Comparison of ENCODE assay signal across 8 cellular contexts in genomic region chr10:103193820-103194529, GRCh38. TPM values are rescaled to one million over a fixed set of nuclear protein-coding genes. Genes with fewer than 3 reads are reported as not detected.
DNase-seq lines count a peak whose midpoint lies in the region; ATAC-seq and TF ChIP-seq lines count a peak whose summit lies in the region.

No MANE protein-coding gene starts in this region.

- H3K36me3 Mint-ChIP-seq in naive B cell = no peaks in the 10 kb centered on the region

- no peaks in the 10 kb centered on the region for H3K9me3 Mint-ChIP-seq in naive B cell

- peak overlapping the region; percentile 84 to 98 (median 94) for H3K27ac Mint-ChIP-seq in naive B cell

- ATAC-seq in naive B cell (ENCODE audit: low read depth in 2 of 2) (no peak), left lobe of liver (no peak), mucosa of descending colon (no peak)

- H3K4me1 Mint-ChIP-seq in naive B cell = peaks cover 30 to 38% (median 37%) of the 10 kb centered on the region in 3 donors

- in situ Hi-C loops in G401 (cut with HindIII; ENCODE audit: low sequenced_read_pairs) = no loop called here

- H4K20me1 ChIP-seq in KMS-11 (ENCODE audit: insufficient read depth) = no peaks in the 10 kb centered on the region

- no peak for TF ChIP-seq CTCF in KMS-11 (conservative IDR thresholded peaks at IDR 0.05; ENCODE audit: low read depth, low read length)
- TF ChIP-seq CTCF in breast epithelium (IDR thresholded peaks at IDR 0.05) = no peak
- no peak for TF ChIP-seq CTCF in mucosa of descending colon (IDR thresholded peaks at IDR 0.05)

- H3K4me3 Mint-ChIP-seq in naive B cell = peak overlapping the region; percentile 78 to 100 (median 94)

- peaks cover 28% of the 10 kb centered on the region for H3K4me1 ChIP-seq in KMS-11 (ENCODE audit: low read depth, poor library complexity, severe bottlenecking)
- peaks cover 0 to 12% of the 10 kb centered on the region in 2 donors for H3K4me1 ChIP-seq in breast epithelium
- H3K4me1 ChIP-seq in mucosa of descending colon (ENCODE audit: low read depth) = peaks cover 20% of the 10 kb centered on the region

- no peak overlapping the region for H3K9ac ChIP-seq in KMS-11

- H3K27me3 ChIP-seq in KMS-11 (ENCODE audit: insufficient read depth, low read depth) (no peaks in the 10 kb centered on the region), breast epithelium (no peaks in the 10 kb centered on the region)

- H3K36me3 ChIP-seq in KMS-11 (ENCODE audit: insufficient read depth) (no peaks in the 10 kb centered on the region), breast epithelium (no peaks in the 10 kb centered on the region), mucosa of descending colon (ENCODE audit: low read depth) (no peaks in the 10 kb centered on the region)

- DNase-seq in G401 (ENCODE audit: low spot score) = peak; percentile 40
- DNase-seq in breast epithelium (ENCODE audit: low spot score in 2 of 2) = no peak
- no peak for DNase-seq in naive B cell
- no peak for DNase-seq in NCI-H187 (lab: John Stamatoyannopoulos, UW)
- DNase-seq in left lobe of liver (ENCODE audit: low spot score) = no peak
- no peak for DNase-seq in mucosa of descending colon
- DNase-seq in HuH-7 (ENCODE audit: low spot score) = no peak

- no peaks in the 10 kb centered on the region for H3K9me3 ChIP-seq in breast epithelium
- H3K9me3 ChIP-seq in mucosa of descending colon = no peaks in the 10 kb centered on the region

- H3K4me3 ChIP-seq in KMS-11 (IDR thresholded peaks at IDR 0.05; ENCODE audit: insufficient read depth, low read depth, low read length) (no peak overlapping the region), breast epithelium (peak overlapping the region in 2 of 3 donors; percentile 87 to 99), mucosa of descending colon (no peak overlapping the region)

- no peak for TF ChIP-seq POLR2A in breast epithelium (IDR thresholded peaks at IDR 0.05)

- H3K79me2 ChIP-seq in KMS-11 (ENCODE audit: insufficient read depth, low read depth) = peaks cover 36% of the 10 kb centered on the region

- H3K27me3 Mint-ChIP-seq in naive B cell = no peaks in the 10 kb centered on the region

- no peak overlapping the region for H3K27ac ChIP-seq in KMS-11
- H3K27ac ChIP-seq in breast epithelium = peak overlapping the region in 1 of 2 donors; percentile 98

- H3K4me2 ChIP-seq in KMS-11 = peak overlapping the region; percentile 82; the same call in 1 of the 2 replicates

- intact Hi-C loops in breast epithelium (cut with DNase I; ENCODE audit: low total_unique reads) (no loop called here), mucosa of descending colon (cut with DNase I, micrococcal nuclease) (no loop called here)

- H2AFZ ChIP-seq in KMS-11 (ENCODE audit: low read depth) = peak overlapping the region; percentile 87; the same call in 1 of the 2 replicates

RNA-seq across cellular contexts. Expression of gene NT5C2, which starts 0.9 kb away (rescaled TPM):
- total RNA-seq in G401 (2014; rRNA removed; shearing (Covaris generic)) = 71.2 and 121 TPM in 2 replicates
- 100 to 1,000 TPM in 1 of 3 donors, 10 to 100 TPM in 2; 52.8 to 122 (median 73.1) TPM for total RNA-seq in breast epithelium
- polyA plus RNA-seq in naive B cell (ENCODE audit: low read depth in 6 of 6) = 10 to 100 TPM; 49.2 to 68.2 (median 61.9) TPM
- total RNA-seq in left lobe of liver = 21.3 TPM
- total RNA-seq in mucosa of descending colon = 100 to 1,000 TPM in 2 of 3 donors, 10 to 100 TPM in 1; 84.9 to 105 (median 105) TPM

RNA-seq across cellular contexts. Expression of gene RPEL1, which starts 51.7 kb away (rescaled TPM):
- 0.03 and 0.06 TPM in 2 replicates for total RNA-seq in G401 (2014; rRNA removed; shearing (Covaris generic))
- total RNA-seq in breast epithelium (under 1 TPM in 1 of 3 donors, not detected in 2; 0.33 TPM), left lobe of liver (not detected), mucosa of descending colon (under 1 TPM in 1 of 3 donors, not detected in 2; 0.13 TPM)
- polyA plus RNA-seq in naive B cell (ENCODE audit: low read depth in 6 of 6) = not detected

Comparison
In these comparisons a context has a peak if more than half of its experiments do, and no peak if none do; other contexts are left out.
1. H3K4me3 ChIP-seq: peak in breast epithelium (2 of 3); none in KMS-11 (single experiment) and mucosa of descending colon (single experiment).